In the genomic region with DNA sequence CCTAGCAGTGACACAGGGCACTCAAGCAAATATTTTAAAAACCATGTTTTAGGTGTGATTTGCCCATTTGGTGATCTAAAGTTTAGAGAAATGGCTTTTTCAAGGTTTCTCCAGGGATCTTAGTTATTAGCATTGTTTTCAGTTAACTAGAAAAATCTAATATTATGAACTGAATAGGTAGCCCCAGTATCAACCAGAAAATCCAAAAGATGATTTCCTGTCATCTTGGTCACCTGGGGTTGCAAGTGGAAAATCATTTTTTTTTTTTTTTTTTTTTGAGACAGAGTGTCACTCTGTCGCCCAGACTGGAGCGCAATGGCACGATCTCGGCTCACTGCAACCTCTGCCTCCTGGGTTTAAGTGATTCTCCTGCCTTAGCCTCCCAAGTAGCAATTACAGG, we compare ENCODE assay signal across 1 cellular context.
TF ChIP-seq lines count a peak whose summit lies in the region.

No MANE protein-coding gene starts in this region.

TF ChIP-seq in GM23338, 12 proteins besides CTCF, POLR2A, EP300 and RAD21 (continued from another document):
- TF ChIP-seq ZNF462 (CRISPR knock-in tag; IDR thresholded peaks at IDR 0.05) (no peak), ZNF331 (CRISPR knock-in tag; IDR thresholded peaks at IDR 0.05; ENCODE audit: low read depth) (no peak), JUNB (IDR thresholded peaks at IDR 0.05; ENCODE audit: unreplicated experiment) (no peak), ETS1 (IDR thresholded peaks at IDR 0.05) (no peak), EZH2phosphoT487 (IDR thresholded peaks at IDR 0.05; ENCODE audit: unreplicated experiment) (no peak), REST (IDR thresholded peaks at IDR 0.05; ENCODE audit: unreplicated experiment) (no peak)
